In the genomic region with DNA sequence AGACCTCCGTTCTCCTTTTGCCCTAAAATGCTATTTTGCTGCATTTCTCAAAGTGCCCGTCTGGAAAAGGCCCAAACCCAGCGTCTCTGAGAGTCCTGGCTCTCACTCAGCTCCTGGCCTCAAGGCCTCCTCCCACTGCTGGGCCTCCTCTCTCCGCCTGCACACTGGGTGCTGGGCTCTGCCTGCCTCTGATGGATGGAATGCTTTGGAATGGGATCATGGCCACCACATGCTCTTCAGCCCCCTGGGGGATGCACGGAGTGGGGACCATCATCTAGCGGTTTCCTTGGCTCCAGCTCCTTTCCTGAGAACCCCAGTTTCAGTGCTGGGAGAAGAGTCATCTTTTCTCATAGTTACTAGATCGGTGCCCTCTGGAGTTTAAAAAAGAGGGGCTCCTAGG, we compare ENCODE assay signal across 18 cellular contexts.
DNase-seq lines count a peak whose midpoint lies in the region; ATAC-seq and TF ChIP-seq lines count a peak whose summit lies in the region.
"Had no signal": no experiment of that assay in that cellular context is flagged by ENCODE, and none has a peak within 500 bp of the region (broad histone marks: within the 10 kb centered on the region; RNA-seq: fewer than 3 reads in every experiment).

No MANE protein-coding gene starts in this region.

- no peak for TF ChIP-seq CTCF in GM10248 (IDR thresholded peaks at IDR 0.05; ENCODE audit: control extremely low read depth, extremely low read depth, low read depth, missing control alignments)

- H3K4me3 Mint-ChIP-seq in stimulated activated naive CD8-positive, alpha-beta T cell treated with anti-CD3 and anti-CD28 coated beads, Interleukin-15, Interleukin-2, amounts not matched to agents 100 ng/mL and 50 ng/mL, for 24 hours, result no peak overlapping the region
- H3K4me3 Mint-ChIP-seq in stimulated activated naive CD8-positive, alpha-beta T cell treated with anti-CD3 and anti-CD28 coated beads, Interleukin-15, amount 100 ng/mL, for 72 hours, result no peak overlapping the region
- H3K4me3 Mint-ChIP-seq in activated T-helper 17 cell treated with anti-CD3 and anti-CD28 coated beads, Interleukin-2, amount 50 U/mL, for 72 hours, result no peak overlapping the region
- H3K4me3 Mint-ChIP-seq in memory B cell, result no peak overlapping the region

- no peak for DNase-seq in stimulated activated naive CD8-positive, alpha-beta T cell treated with anti-CD3 and anti-CD28 coated beads, Interleukin-15, amount 100 ng/mL, for 72 hours
- DNase-seq in memory B cell (ENCODE audit: low spot score in 2 of 2) (no peak), GM10248 (ENCODE audit: extremely low spot score) (no peak)
- DNase-seq: activated CD4-positive, alpha-beta T cell treated with anti-CD3 and anti-CD28 coated beads for 4 hours; activated CD8-positive, alpha-beta memory T cell treated with anti-CD3 and anti-CD28 coated beads, Interleukin-2, amount 50 U/mL, for 48 hours; cortex of kidney; DND-41; Karpas-422; NCI-H1048; NCI-H2029; NCI-H446; T1000 had no signal

- CTCF ChIA-PET in GM10248 (lab: Yijun Ruan, JAX), result interaction anchor here (2.9 kb wide), 1 partner anchor 16 kb away, joined by 9 read pairs; no protein-coding TSS in a partner anchor

- peak overlapping the region; percentile 64 for H3K27ac Mint-ChIP-seq in stimulated activated naive CD8-positive, alpha-beta T cell treated with anti-CD3 and anti-CD28 coated beads, Interleukin-15, Interleukin-2, amounts not matched to agents 100 ng/mL and 50 ng/mL, for 24 hours
- H3K27ac Mint-ChIP-seq in stimulated activated naive CD8-positive, alpha-beta T cell treated with anti-CD3 and anti-CD28 coated beads, Interleukin-15, amount 100 ng/mL, for 72 hours, result peak overlapping the region in 1 of 2 donors; percentile 35
- peak overlapping the region; percentile 75 for H3K27ac Mint-ChIP-seq in activated T-helper 17 cell treated with anti-CD3 and anti-CD28 coated beads, Interleukin-2, amount 50 U/mL, for 72 hours
- H3K27ac Mint-ChIP-seq in memory B cell, result peak overlapping the region; percentile 91

- H3K27me3 Mint-ChIP-seq in stimulated activated naive CD8-positive, alpha-beta T cell treated with anti-CD3 and anti-CD28 coated beads, Interleukin-15, Interleukin-2, amounts not matched to agents 100 ng/mL and 50 ng/mL, for 24 hours, result no peaks in the 10 kb centered on the region
- H3K27me3 Mint-ChIP-seq in stimulated activated naive CD8-positive, alpha-beta T cell treated with anti-CD3 and anti-CD28 coated beads, Interleukin-15, amount 100 ng/mL, for 72 hours, result no peaks in the 10 kb centered on the region
- no peaks in the 10 kb centered on the region for H3K27me3 Mint-ChIP-seq in activated T-helper 17 cell treated with anti-CD3 and anti-CD28 coated beads, Interleukin-2, amount 50 U/mL, for 72 hours
- no peaks in the 10 kb centered on the region for H3K27me3 Mint-ChIP-seq in memory B cell

- POLR2A ChIA-PET in GM10248 (lab: Yijun Ruan, JAX), result interaction anchor here (0.6 kb wide), 1 partner anchor 13 kb away, joined by 3 read pairs; no protein-coding TSS in a partner anchor

- no peak for ATAC-seq in stimulated activated naive CD8-positive, alpha-beta T cell treated with anti-CD3 and anti-CD28 coated beads, Interleukin-15, amount 100 ng/mL, for 72 hours
- ATAC-seq in activated T-helper 17 cell treated with anti-CD3 and anti-CD28 coated beads, Interleukin-2, amount 50 U/mL, for 72 hours (replicated peaks), result no peak
- no peak for ATAC-seq in memory B cell (ENCODE audit: low read depth)
- no peak for ATAC-seq in GM21576 (IDR thresholded peaks at IDR 0.05; ENCODE audit: unreplicated experiment)
- ATAC-seq in GM21515 (IDR thresholded peaks at IDR 0.05; ENCODE audit: unreplicated experiment), result no peak
- ATAC-seq in HG02623 (IDR thresholded peaks at IDR 0.05; ENCODE audit: unreplicated experiment), result no peak
- ATAC-seq: activated naive CD4-positive, alpha-beta T cell treated with anti-CD3 and anti-CD28 coated beads, Interleukin-2, amount 50 U/mL, for 72 hours had no signal

- H3K9me3 Mint-ChIP-seq in stimulated activated naive CD8-positive, alpha-beta T cell treated with anti-CD3 and anti-CD28 coated beads, Interleukin-15, Interleukin-2, amounts not matched to agents 100 ng/mL and 50 ng/mL, for 24 hours, result no peaks in the 10 kb centered on the region
- H3K9me3 Mint-ChIP-seq in stimulated activated naive CD8-positive, alpha-beta T cell treated with anti-CD3 and anti-CD28 coated beads, Interleukin-15, amount 100 ng/mL, for 72 hours, result no peaks in the 10 kb centered on the region
- H3K9me3 Mint-ChIP-seq in activated T-helper 17 cell treated with anti-CD3 and anti-CD28 coated beads, Interleukin-2, amount 50 U/mL, for 72 hours, result no peaks in the 10 kb centered on the region
- no peaks in the 10 kb centered on the region for H3K9me3 Mint-ChIP-seq in memory B cell
- H3K9me3 Mint-ChIP-seq: activated naive CD4-positive, alpha-beta T cell treated with anti-CD3 and anti-CD28 coated beads, Interleukin-2, amount 50 U/mL, for 72 hours had no signal

- H3K4me1 Mint-ChIP-seq in stimulated activated naive CD8-positive, alpha-beta T cell treated with anti-CD3 and anti-CD28 coated beads, Interleukin-15, Interleukin-2, amounts not matched to agents 100 ng/mL and 50 ng/mL, for 24 hours (ENCODE audit: low read depth), result peaks cover 10% of the 10 kb centered on the region
- peaks cover 24% of the 10 kb centered on the region for H3K4me1 Mint-ChIP-seq in stimulated activated naive CD8-positive, alpha-beta T cell treated with anti-CD3 and anti-CD28 coated beads, Interleukin-15, amount 100 ng/mL, for 72 hours
- H3K4me1 Mint-ChIP-seq in activated T-helper 17 cell treated with anti-CD3 and anti-CD28 coated beads, Interleukin-2, amount 50 U/mL, for 72 hours, result peaks cover 4% of the 10 kb centered on the region
- peaks cover 21% of the 10 kb centered on the region for H3K4me1 Mint-ChIP-seq in memory B cell

- H3K36me3 Mint-ChIP-seq in stimulated activated naive CD8-positive, alpha-beta T cell treated with anti-CD3 and anti-CD28 coated beads, Interleukin-15, Interleukin-2, amounts not matched to agents 100 ng/mL and 50 ng/mL, for 24 hours (ENCODE audit: low read depth), result peaks cover 20% of the 10 kb centered on the region
- H3K36me3 Mint-ChIP-seq in activated T-helper 17 cell treated with anti-CD3 and anti-CD28 coated beads, Interleukin-2, amount 50 U/mL, for 72 hours (ENCODE audit: low read depth), result peaks cover 43% of the 10 kb centered on the region
- peaks cover 15% of the 10 kb centered on the region for H3K36me3 Mint-ChIP-seq in memory B cell
- H3K36me3 Mint-ChIP-seq: activated naive CD4-positive, alpha-beta T cell treated with anti-CD3 and anti-CD28 coated beads, Interleukin-2, amount 50 U/mL, for 72 hours had no signal
